In the genomic region with DNA sequence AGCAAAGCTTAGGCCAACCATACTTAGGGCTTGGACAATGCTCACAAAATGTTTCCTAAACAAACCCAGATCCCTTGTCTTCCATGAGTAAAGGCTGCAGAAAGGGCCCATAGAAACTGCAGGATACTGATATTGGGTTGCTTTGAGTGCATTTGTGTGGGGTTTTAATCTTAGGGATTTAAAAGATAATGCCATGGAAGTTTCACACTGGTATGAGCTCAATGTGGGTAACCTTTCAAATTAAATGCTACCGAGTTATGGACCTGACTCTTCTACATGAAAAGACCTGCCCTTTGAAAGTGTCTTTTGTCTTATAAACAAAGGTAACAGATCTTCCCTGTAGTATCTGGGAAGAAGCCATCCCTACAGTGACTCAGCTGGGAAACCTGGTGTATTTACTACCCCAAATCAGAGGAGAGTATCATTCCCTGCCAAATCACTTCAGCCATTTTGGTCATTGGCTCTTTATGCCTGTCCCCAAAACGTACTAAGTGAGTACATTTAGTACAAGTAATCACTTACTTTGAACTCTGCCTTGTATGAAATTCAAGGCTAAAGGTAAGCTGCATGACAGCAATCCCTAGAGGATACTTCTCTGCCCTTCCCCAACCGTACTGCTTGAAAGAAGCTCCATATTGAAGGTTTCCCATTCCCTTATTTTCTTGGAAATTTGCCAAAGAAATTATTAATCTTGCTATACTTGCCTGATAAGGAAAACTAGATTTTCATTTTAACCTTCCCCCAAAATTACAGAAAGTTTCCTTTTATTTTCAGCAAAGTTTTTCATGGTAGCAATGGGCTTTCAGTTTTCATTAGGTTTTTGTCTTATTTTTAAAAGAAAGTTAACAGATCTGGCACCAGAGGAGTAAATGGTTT, we compare ENCODE assay signal across 11 cellular contexts. TPM values are rescaled to one million over a fixed set of nuclear protein-coding genes. Genes with fewer than 3 reads are reported as not detected.
DNase-seq lines count a peak whose midpoint lies in the region; ATAC-seq and TF ChIP-seq lines count a peak whose summit lies in the region.
"Had no signal": no experiment of that assay in that cellular context is flagged by ENCODE, and none has a peak within 500 bp of the region (broad histone marks: within the 10 kb centered on the region; RNA-seq: fewer than 3 reads in every experiment).

No MANE protein-coding gene starts in this region.

- POLR2A ChIA-PET in Panc1 (lab: Charles Lee): interaction anchor here (0.6 to 1.3 kb wide), 7 partner anchors 12 to 138 kb away, joined by 3 to 10 read pairs (median 4); no protein-coding TSS in a partner anchor

- H2AFZ ChIP-seq in GM23248: no peak overlapping the region
- no peak overlapping the region for H2AFZ ChIP-seq in hepatocyte

- peak overlapping the region; percentile 64 for H3K4me2 ChIP-seq in GM23248 (ENCODE audit: unreplicated experiment)
- peak overlapping the region; percentile 30 for H3K4me2 ChIP-seq in hepatocyte

- CTCF ChIA-PET in Panc1 (lab: Charles Lee): interaction anchor here (0.5 kb wide), 1 partner anchor 84 kb away, joined by 3 read pairs; no protein-coding TSS in a partner anchor

- no peak; the same call in 1 of the 2 replicates for ATAC-seq in Panc1
- no peak for ATAC-seq in aorta (ENCODE audit: low FRiP score)
- ATAC-seq: naive thymus-derived CD8-positive, alpha-beta T cell had no signal

- peak overlapping the region; percentile 29 for H3K27ac ChIP-seq in GM23248
- H3K27ac ChIP-seq in Panc1 (ENCODE audit: low read length): peak overlapping the region; percentile 100
- H3K27ac ChIP-seq in hepatocyte: peak overlapping the region; percentile 90
- peak overlapping the region; percentile 55 to 71 for H3K27ac ChIP-seq in prostate gland
- peak overlapping the region in 1 of 2 donors; percentile 28 for H3K27ac ChIP-seq in aorta (ENCODE audit: low read depth in 1 of 2, low read length in 2 of 2)

- peaks cover 79% of the 10 kb centered on the region for H3F3A ChIP-seq in GM23248 (ENCODE audit: insufficient read depth)

- 73 to 74% methylated on average over 3 of the region's 3 CpGs for WGBS in GM23248 (ENCODE audit: low coverage in 1 of 2, low lambda C conversion rate in 2 of 2, missing lambda C conversion rate in 2 of 2), 2 experiments
- WGBS in hepatocyte (ENCODE audit: low lambda C conversion rate, missing lambda C conversion rate): 59% methylated on average over 3 of the region's 3 CpGs
- WGBS in prostate gland: 40% methylated on average over 3 of the region's 3 CpGs
- 48 to 57% methylated on average over 3 of the region's 3 CpGs for WGBS in aorta, 2 donors

- in situ Hi-C loops in GM23248 (cut with MboI): no loop called here
- in situ Hi-C loops in Panc1 (cut with HindIII; ENCODE audit: low pct_unique_long_range_greater_than_20kb, low sequenced_read_pairs): no loop called here
- in situ Hi-C loops in KBM-7 (cut with MboI; ENCODE audit: low pct_unique_long_range_greater_than_20kb, low sequenced_read_pairs): no loop called here

- H3K27me3 ChIP-seq in GM23248 (replicated peaks; ENCODE audit: insufficient read depth) (no peaks in the 10 kb centered on the region), Panc1 (ENCODE audit: control insufficient read depth, insufficient read depth, low read length) (no peaks in the 10 kb centered on the region), hepatocyte (no peaks in the 10 kb centered on the region), prostate gland (replicated peaks; ENCODE audit: insufficient read depth) (no peaks in the 10 kb centered on the region), aorta (ENCODE audit: control insufficient read depth in 1 of 2, insufficient read depth in 2 of 2, low read length in 1 of 2) (no peaks in the 10 kb centered on the region)

- H3K9me2 ChIP-seq in GM23248 (ENCODE audit: insufficient read depth) (no peaks in the 10 kb centered on the region), hepatocyte (replicated peaks; ENCODE audit: insufficient read depth) (no peaks in the 10 kb centered on the region)

- TSS peak; percentile 0 for BruUV-seq in Panc1 (replicated peaks; lab: Mats Ljungman, UMichigan)

- H3K4me3 ChIP-seq in GM23248 (peak overlapping the region; percentile 25; the same call in 1 of the 2 replicates), Panc1 (ENCODE audit: low read depth in 2 of 2, low read length in 2 of 2) (peak overlapping the region; percentile 49 to 88), hepatocyte (no peak overlapping the region), prostate gland (no peak overlapping the region), aorta (ENCODE audit: low read length in 2 of 2) (peak overlapping the region in 1 of 2 donors; percentile 8)

- intact Hi-C loops in Panc1 (cut with micrococcal nuclease; ENCODE audit: unreplicated experiment) (loop anchor here (5.0 kb wide), 2 partner anchors 38 to 68 kb away; a partner anchor contains a TSS), prostate gland (cut with DNase I) (no loop called here), aorta (cut with DNase I) (no loop called here)

- TF ChIP-seq POLR2A in prostate gland (IDR thresholded peaks at IDR 0.05): no peak

- H3K79me2 ChIP-seq in GM23248 (ENCODE audit: insufficient read depth) (no peaks in the 10 kb centered on the region), hepatocyte (no peaks in the 10 kb centered on the region)

- H3K4me1 ChIP-seq in GM23248 (ENCODE audit: insufficient read depth) (peaks cover 44% of the 10 kb centered on the region), Panc1 (ENCODE audit: control insufficient read depth, insufficient read depth, low read length) (peaks cover 91% of the 10 kb centered on the region), hepatocyte (ENCODE audit: insufficient read depth) (peaks cover 51% of the 10 kb centered on the region), prostate gland (replicated peaks) (peaks cover 20% of the 10 kb centered on the region), aorta (ENCODE audit: control insufficient read depth in 1 of 2, insufficient read depth in 2 of 2, low read length in 2 of 2) (peaks cover 0 to 15% of the 10 kb centered on the region in 2 donors)

- 0 out of 2 replicates have a peak overlapping the region, but pooled peaks have one; percentile 6 for H3K9ac ChIP-seq in GM23248

- no peaks in the 10 kb centered on the region for H3K36me3 ChIP-seq in GM23248 (ENCODE audit: low read depth)
- H3K36me3 ChIP-seq in Panc1 (ENCODE audit: control insufficient read depth, insufficient read depth, low read length): peaks cover 61% of the 10 kb centered on the region
- no peaks in the 10 kb centered on the region for H3K36me3 ChIP-seq in hepatocyte (replicated peaks; ENCODE audit: insufficient read depth, low read depth)
- no peaks in the 10 kb centered on the region for H3K36me3 ChIP-seq in prostate gland
- peaks cover 0 to 4% of the 10 kb centered on the region in 2 donors for H3K36me3 ChIP-seq in aorta (ENCODE audit: control insufficient read depth in 1 of 2, insufficient read depth in 2 of 2, low read length in 1 of 2)

- H3K9me3 ChIP-seq in GM23248 (ENCODE audit: low read depth) (no peaks in the 10 kb centered on the region), Panc1 (ENCODE audit: control insufficient read depth, insufficient read depth, low read depth, low read length) (no peaks in the 10 kb centered on the region), hepatocyte (ENCODE audit: low read depth) (no peaks in the 10 kb centered on the region), prostate gland (no peaks in the 10 kb centered on the region), aorta (ENCODE audit: control insufficient read depth, low read length) (no peaks in the 10 kb centered on the region)

- H4K20me1 ChIP-seq in GM23248 (ENCODE audit: insufficient read depth) (no peaks in the 10 kb centered on the region), hepatocyte (ENCODE audit: insufficient read depth, poor library complexity, severe bottlenecking) (no peaks in the 10 kb centered on the region)

- no peak for TF ChIP-seq CTCF in Panc1 (IDR thresholded peaks at IDR 0.05)
- TF ChIP-seq CTCF in hepatocyte (IDR thresholded peaks at IDR 0.05; ENCODE audit: poor library complexity): no peak
- no peak for TF ChIP-seq CTCF in prostate gland (IDR thresholded peaks at IDR 0.05)

- DNase-seq in GM23248 (no peak), Panc1 (ENCODE audit: low read depth, low spot score) (peak; percentile 63), hepatocyte (ENCODE audit: low spot score) (no peak), prostate gland (ENCODE audit: low spot score) (no peak), DMS79 treated with DMSO at 0.1 percent for 48 hours (lab: John Stamatoyannopoulos, UW) (no peak), KBM-7 (no peak), aorta (no peak), COR-L47 (lab: John Stamatoyannopoulos, UW) (no peak)
- DNase-seq: activated T-cell treated with anti-CD3 and anti-CD28 coated beads for 4 hours; naive thymus-derived CD8-positive, alpha-beta T cell; stimulated activated CD4-positive, alpha-beta T cell treated with anti-CD3 and anti-CD28 coated beads, Interleukin-2, amount 100 ng/mL, for 48 hours had no signal

RNA-seq across cellular contexts. Expression of a gene that starts 7.2 kb away (rescaled TPM):
- total RNA-seq in GM23248 (2014; rRNA removed; shearing (Covaris generic)): 7.2 and 10.5 TPM in 2 replicates
- polyA plus RNA-seq in GM23248 (2016; fragmentation: Nextera tagmentation; extraction: Ambion mirVana) (10.7 and 12.4 TPM in 2 replicates), hepatocyte (179 and 194 TPM in 2 replicates), aorta (100 to 1,000 TPM; 117 to 477 TPM)
- total RNA-seq in Panc1 (2021; ENCODE audit: unreplicated experiment) (1,063 TPM), hepatocyte (164 and 166 TPM in 2 replicates), prostate gland (100 to 1,000 TPM in 1 of 2 donors, 10 to 100 TPM in 1; 92.0 to 142 TPM), aorta (100 to 1,000 TPM; 213 TPM)
- polyA plus RNA-seq in Panc1 (2012; ENCODE audit: insufficient read length): 1,714 TPM
- total RNA-seq: naive thymus-derived CD8-positive, alpha-beta T cell had no signal
- polyA plus RNA-seq: naive thymus-derived CD8-positive, alpha-beta T cell had no signal

RNA-seq across cellular contexts. Expression of a gene that starts 36.8 kb away (rescaled TPM):
- total RNA-seq in GM23248 (2014; rRNA removed; shearing (Covaris generic)): not detected in 2 replicates
- not detected in 2 replicates for polyA plus RNA-seq in GM23248 (2016; fragmentation: Nextera tagmentation; extraction: Ambion mirVana)
- 54.5 TPM for total RNA-seq in Panc1 (2021; ENCODE audit: unreplicated experiment)
- 34.5 TPM for polyA plus RNA-seq in Panc1 (2012; ENCODE audit: insufficient read length)
- 1.7 and 3.7 TPM in 2 replicates for total RNA-seq in hepatocyte
- 1.5 and 2.1 TPM in 2 replicates for polyA plus RNA-seq in hepatocyte
- 1 to 10 TPM; 4.3 to 4.9 TPM for total RNA-seq in prostate gland
- 1 to 10 TPM; 3.1 to 9.0 TPM for total RNA-seq in aorta
- polyA plus RNA-seq in aorta: 1 to 10 TPM in 1 of 2 donors, not detected in 1; 1.6 TPM
- total RNA-seq: naive thymus-derived CD8-positive, alpha-beta T cell had no signal
- polyA plus RNA-seq: naive thymus-derived CD8-positive, alpha-beta T cell had no signal

Comparison
In these comparisons a context has a peak if more than half of its experiments do, and no peak if none do; other contexts are left out.
1. H3K4me3 ChIP-seq: peak in GM23248 (single experiment) and Panc1 (2 of 2); none in hepatocyte (single experiment) and prostate gland (0 of 2).